Comparison of ENCODE assay signal across 10 cellular contexts in the genomic region with DNA sequence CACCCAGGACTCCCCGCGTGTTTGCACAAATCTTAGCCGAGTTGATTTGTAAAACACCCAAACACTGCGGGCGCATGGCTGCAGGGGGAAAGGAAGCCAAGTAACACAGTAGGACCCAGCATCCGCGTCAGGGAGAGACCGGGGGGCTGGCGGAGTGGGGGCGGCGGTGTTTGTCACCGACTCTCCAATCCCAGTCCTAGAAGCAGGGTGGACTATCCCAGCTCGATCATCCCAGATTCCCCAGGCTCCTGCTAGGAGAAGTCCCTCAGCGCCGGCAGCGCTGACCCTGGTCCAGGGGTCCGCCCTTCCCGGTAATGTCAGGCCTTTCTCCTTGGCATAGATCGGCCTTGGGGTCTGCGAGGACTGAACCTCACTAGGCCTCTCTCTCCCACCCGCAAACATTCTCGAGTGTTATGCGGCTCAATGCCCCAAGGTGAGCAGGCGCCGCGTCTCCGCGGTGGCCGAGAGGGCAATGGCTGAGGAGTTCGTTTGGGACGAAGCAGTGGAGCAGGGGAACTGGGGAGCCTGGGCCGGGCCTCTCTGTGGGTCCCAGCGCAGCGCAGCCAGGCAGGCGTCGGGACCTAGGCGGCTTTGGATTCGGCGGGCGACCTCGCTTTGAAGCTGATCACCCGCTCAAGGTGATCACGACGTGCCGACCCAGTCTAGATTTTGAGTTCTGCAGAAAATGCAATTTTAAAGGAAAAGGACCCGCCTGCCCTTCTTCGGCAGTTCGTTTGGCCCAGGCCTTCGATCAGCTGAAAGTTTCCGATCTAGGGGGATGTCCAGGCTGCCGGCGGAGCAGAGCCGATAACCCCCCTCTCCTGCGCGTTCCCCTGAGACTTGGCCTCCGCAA. TPM values are rescaled to one million over a fixed set of nuclear protein-coding genes. Genes with fewer than 3 reads are reported as not detected.
DNase-seq lines count a peak whose midpoint lies in the region; ATAC-seq, FAIRE-seq and TF ChIP-seq lines count a peak whose summit lies in the region.
"Had no signal": no experiment of that assay in that cellular context is flagged by ENCODE, and none has a peak within 500 bp of the region (broad histone marks: within the 10 kb centered on the region; RNA-seq: fewer than 3 reads in every experiment).

No MANE protein-coding gene starts in this region.

- FAIRE-seq in H1 (lab: Jason Lieb, UNC), result no peak

- no peak overlapping the region for H3K4ac ChIP-seq in H1 (replicated peaks; ENCODE audit: insufficient read length, low read depth, low read length)

- no peaks in the 10 kb centered on the region for H3K9me3 Mint-ChIP-seq in neural crest cell

- no peak for DNase-seq in BE2C
- peak; percentile 84 for DNase-seq in H7
- peak in 1 of 2 experiments; percentile 70 for DNase-seq in H1 (ENCODE audit: low read depth in 1 of 2, low spot score in 2 of 2)
- no peak for DNase-seq in neural crest cell (ENCODE audit: low read depth, low spot score)
- no peak for DNase-seq in activated CD4-positive, CD25-positive, alpha-beta regulatory T cell treated with anti-CD3 and anti-CD28 coated beads, Interleukin-2, amount 50 U/mL, for 72 hours
- no peak for DNase-seq in hippocampal formation (lab: John Stamatoyannopoulos, UW)
- DNase-seq in anterior cingulate cortex (lab: John Stamatoyannopoulos, UW), result no peak
- DNase-seq: activated CD4-positive, alpha-beta T cell treated with anti-CD3 and anti-CD28 coated beads, Interleukin-2, amount 50 U/mL, for 1 hour; NCI-H2081 treated with DMSO at 0.1 percent for 48 hours had no signal

- peak overlapping the region; percentile 82 for H3K4me3 Mint-ChIP-seq in neural crest cell

- no peak overlapping the region for H3K18ac ChIP-seq in H1 (ENCODE audit: extremely low read depth, low read length)

- H3K4me2 ChIP-seq in H1 (ENCODE audit: insufficient read depth in 1 of 2, low read depth in 2 of 2, low read length in 2 of 2), result peak overlapping the region; percentile 88 to 92

- peaks cover 96% of the 10 kb centered on the region for H3K27me3 Mint-ChIP-seq in neural crest cell (ENCODE audit: low read depth)

- no peak overlapping the region for H2BK15ac ChIP-seq in H1 (ENCODE audit: low read length)

- H3K27ac ChIP-seq in H1 (ENCODE audit: low read depth, low read length), result no peak overlapping the region

- CTCF ChIA-PET in H1 (lab: Charles Lee; ENCODE audit: partially characterized antibody), result interaction anchor here (0.8 to 8.9 kb wide), 14 partner anchors 9 to 361 kb away, joined by 3 to 266 read pairs (median 4); partner anchors contain the start of gene HS1BP3

- no peak for ATAC-seq in GM18868 (IDR thresholded peaks at IDR 0.05; ENCODE audit: unreplicated experiment)

- POLR2A ChIA-PET in H1 (lab: Charles Lee; ENCODE audit: partially characterized antibody), result interaction anchor here (0.9 to 2.2 kb wide), 4 partner anchors 8 to 15 kb away, joined by 3 to 8 read pairs (median 7); partner anchors contain the start of gene HS1BP3

- no peak overlapping the region for H3K56ac ChIP-seq in H1 (replicated peaks; ENCODE audit: insufficient read length, low read depth, low read length)

- H2AFZ ChIP-seq in H1 (ENCODE audit: low read length), result 0 out of 2 replicates have a peak overlapping the region, but pooled peaks have one; percentile 2

- H3K27ac Mint-ChIP-seq in neural crest cell (ENCODE audit: unreplicated experiment), result no peak overlapping the region

- peak overlapping the region; percentile 44 for H3K4me3 ChIP-seq in BE2C (ENCODE audit: low read depth, low read length)
- peak overlapping the region; percentile 52 for H3K4me3 ChIP-seq in H7 (ENCODE audit: insufficient read depth, low read depth, low read length)
- peak overlapping the region; percentile 40 to 76 (median 58) for H3K4me3 ChIP-seq in H1 (ENCODE audit: extremely low read depth in 1 of 4, insufficient read depth in 2 of 4, low read depth in 3 of 4, low read length in 4 of 4)

- H4K91ac ChIP-seq in H1 (replicated peaks; ENCODE audit: insufficient read length, low read length), result no peak overlapping the region

- 6% methylated on average over 48 of the region's 56 CpGs; no CpG with 5 or more reads in 1 of the 2 experiments for WGBS in H1 (ENCODE audit: extremely low coverage in 1 of 2, insufficient coverage in 1 of 2, insufficient read length in 1 of 2, insufficient replicate concordance in 2 of 2, low coverage in 1 of 2, low lambda C conversion rate in 2 of 2, missing lambda C conversion rate in 1 of 2), 2 experiments

- H3K9ac ChIP-seq in H1 (replicated peaks in 1 of 4; ENCODE audit: extremely low read depth in 1 of 4, low read depth in 3 of 4, low read length in 3 of 4), result no peak overlapping the region

- no peak for TF ChIP-seq POLR2A in H1 (IDR thresholded peaks at IDR 0.05; ENCODE audit: control extremely low read depth in 1 of 2, low read depth in 2 of 2, low read length in 2 of 2)

- H3K23ac ChIP-seq in H1 (ENCODE audit: insufficient read length), result no peak overlapping the region

- no peak overlapping the region for H2BK5ac ChIP-seq in H1 (ENCODE audit: low read depth, low read length)

- no peaks in the 10 kb centered on the region for H3K36me3 Mint-ChIP-seq in neural crest cell (ENCODE audit: low read depth)

- no peaks in the 10 kb centered on the region for H3K36me3 ChIP-seq in BE2C
- H3K36me3 ChIP-seq in H7 (replicated peaks; ENCODE audit: control insufficient read depth, insufficient read depth, low read length), result no peaks in the 10 kb centered on the region
- H3K36me3 ChIP-seq in H1 (ENCODE audit: control insufficient read depth in 2 of 4, insufficient read depth in 4 of 4, low read length in 3 of 4), result peaks cover 0 to under 1% (median 0%) of the 10 kb centered on the region in 4 experiments; a peak in 1 of 8 replicates

- no peak overlapping the region for H4K8ac ChIP-seq in H1 (ENCODE audit: extremely low read depth, insufficient read depth, low read length)

- H3K79me2 ChIP-seq in H1 (ENCODE audit: control insufficient read depth in 1 of 2, insufficient read depth in 2 of 2, low read length in 2 of 2), result no peaks in the 10 kb centered on the region

- no peak overlapping the region for H2BK120ac ChIP-seq in H1 (replicated peaks; ENCODE audit: low read depth, low read length)

- no peak overlapping the region for H2AK5ac ChIP-seq in H1 (ENCODE audit: low read depth, low read length)

- TF ChIP-seq RAD21 in H1 (IDR thresholded peaks at IDR 0.05 in 1 of 2, conservative IDR thresholded peaks at IDR 0.05 in 1 of 2; ENCODE audit: low read depth in 2 of 2, low read length in 2 of 2), result no peak

- H3K9me3 ChIP-seq in BE2C (no peaks in the 10 kb centered on the region; the same call in 1 of the 2 replicates), H1 (ENCODE audit: insufficient read depth in 2 of 2, low read depth in 1 of 2, low read length in 1 of 2) (no peaks in the 10 kb centered on the region)

- peaks cover 68% of the 10 kb centered on the region for H3K27me3 ChIP-seq in BE2C
- H3K27me3 ChIP-seq in H7 (ENCODE audit: control insufficient read depth, insufficient read depth, low read length), result peaks cover 86% of the 10 kb centered on the region
- H3K27me3 ChIP-seq in H1 (replicated peaks in 1 of 4; ENCODE audit: control insufficient read depth in 3 of 4, extremely low read depth in 1 of 4, insufficient read depth in 3 of 4, low read length in 3 of 4), result peaks cover 75 to 87% (median 85%) of the 10 kb centered on the region in 4 experiments

- no peak for TF ChIP-seq EP300 in H1 (IDR thresholded peaks at IDR 0.05; ENCODE audit: borderline replicate concordance in 1 of 2, low read depth in 2 of 2, low read length in 2 of 2)

- H3K14ac ChIP-seq in H1 (ENCODE audit: insufficient read length), result no peak overlapping the region

- H3K4me1 ChIP-seq in BE2C (no peaks in the 10 kb centered on the region; the same call in 1 of the 2 replicates), H1 (replicated peaks in 1 of 4; ENCODE audit: control insufficient read depth in 3 of 4, insufficient read depth in 4 of 4, low read length in 3 of 4) (peaks cover 0 to 25% (median 9%) of the 10 kb centered on the region in 4 experiments; a peak in 6 of 7 replicates)

- H3K23me2 ChIP-seq in H1 (ENCODE audit: low read depth, low read length), result peaks cover 17% of the 10 kb centered on the region; the same call in 1 of the 2 replicates

- no peak overlapping the region for H4K5ac ChIP-seq in H1 (ENCODE audit: insufficient read length, low read depth, low read length)

- peaks cover 2 to 16% of the 10 kb centered on the region in 2 experiments for H4K20me1 ChIP-seq in H1 (replicated peaks in 1 of 2; ENCODE audit: control insufficient read depth in 1 of 2, insufficient read depth in 2 of 2, low read length in 2 of 2)

- H3K79me1 ChIP-seq in H1 (ENCODE audit: low read depth, low read length), result no peaks in the 10 kb centered on the region

- no peak for TF ChIP-seq CTCF in BE2C (IDR thresholded peaks at IDR 0.05; ENCODE audit: low read depth, low read length)
- TF ChIP-seq CTCF in H1 (IDR thresholded peaks at IDR 0.05; ENCODE audit: control extremely low read depth in 1 of 3, insufficient read depth in 1 of 3, low read depth in 1 of 3, low read length in 3 of 3), result no peak
- no peak for TF ChIP-seq CTCF in neural crest cell (conservative IDR thresholded peaks at IDR 0.05)

- peaks cover 4% of the 10 kb centered on the region for H3K4me1 Mint-ChIP-seq in neural crest cell

- H2BK20ac ChIP-seq in H1 (ENCODE audit: low read length), result no peak overlapping the region

- H2BK12ac ChIP-seq in H1 (ENCODE audit: low read depth, low read length), result peak overlapping the region; percentile 68; the same call in 1 of the 2 replicates

RNA-seq across cellular contexts. Expression of gene GDF7, which starts 1.5 kb away (rescaled TPM):
- 0.14 TPM for polyA plus RNA-seq in BE2C (2012; ENCODE audit: insufficient read depth, insufficient read length, low read depth)
- 1.4 TPM in 2 replicates for total RNA-seq in H7 (2014; rRNA removed; shearing (Covaris generic))
- total RNA-seq in H1 (2021; fragmentation: NEBNext Ultra II Directional; extraction: Animal tissue kit (Norgen Biotek cat#: 25700)), result 0.04 and 0.06 TPM in 2 replicates
- polyA plus RNA-seq in H1 (2011; rRNA removed), result 0.06 and 0.13 TPM in 2 replicates
- 0.16 TPM for polyA plus RNA-seq in H1 (2011; cell fraction: cytosol; rRNA removed)
- polyA plus RNA-seq in H1 (2011; cell fraction: nucleus; rRNA removed), result 0.34 TPM
- 0.20 to 0.34 TPM (median 0.27 TPM) in 4 replicates for polyA plus RNA-seq in H1 (2012, experiment 1 of 2)
- polyA plus RNA-seq in H1 (2012, experiment 2 of 2), result 0.07 TPM
- polyA plus RNA-seq in H1 (2013, experiment 1 of 2), result 0.04 TPM
- polyA plus RNA-seq in H1 (2013, experiment 2 of 2), result 0.04 TPM
- polyA minus RNA-seq in H1 (2011; rRNA and poly(A)+ RNA removed), result 0.09 and 0.22 TPM in 2 replicates
- polyA minus RNA-seq in H1 (2011; cell fraction: cytosol; rRNA and poly(A)+ RNA removed), result 0.29 TPM
- 0.30 TPM for polyA minus RNA-seq in H1 (2011; cell fraction: nucleus; rRNA and poly(A)+ RNA removed)
- 0.36 and 0.40 TPM in 2 replicates for total RNA-seq in neural crest cell

RNA-seq across cellular contexts. Expression of gene HS1BP3, which starts 14.6 kb away (rescaled TPM):
- 28.3 TPM for polyA plus RNA-seq in BE2C (2012; ENCODE audit: insufficient read depth, insufficient read length, low read depth)
- 30.2 and 41.3 TPM in 2 replicates for total RNA-seq in H7 (2014; rRNA removed; shearing (Covaris generic))
- total RNA-seq in H1 (2021; fragmentation: NEBNext Ultra II Directional; extraction: Animal tissue kit (Norgen Biotek cat#: 25700)), result 11.1 and 11.2 TPM in 2 replicates
- 11.3 and 16.1 TPM in 2 replicates for polyA plus RNA-seq in H1 (2011; rRNA removed)
- 11.0 TPM for polyA plus RNA-seq in H1 (2011; cell fraction: cytosol; rRNA removed)
- 19.6 TPM for polyA plus RNA-seq in H1 (2011; cell fraction: nucleus; rRNA removed)
- polyA plus RNA-seq in H1 (2012, experiment 1 of 2), result 9.2 to 14.1 TPM (median 13.6 TPM) in 4 replicates
- 16.1 TPM for polyA plus RNA-seq in H1 (2012, experiment 2 of 2)
- 8.8 TPM for polyA plus RNA-seq in H1 (2013, experiment 1 of 2)
- polyA plus RNA-seq in H1 (2013, experiment 2 of 2), result 7.7 TPM
- polyA minus RNA-seq in H1 (2011; rRNA and poly(A)+ RNA removed), result 9.0 and 12.8 TPM in 2 replicates
- polyA minus RNA-seq in H1 (2011; cell fraction: cytosol; rRNA and poly(A)+ RNA removed), result 4.8 TPM
- polyA minus RNA-seq in H1 (2011; cell fraction: nucleus; rRNA and poly(A)+ RNA removed), result 22.9 TPM
- total RNA-seq in neural crest cell, result 19.4 and 19.6 TPM in 2 replicates
